Comparison of ENCODE assay signal across 14 cellular contexts in the genomic region with DNA sequence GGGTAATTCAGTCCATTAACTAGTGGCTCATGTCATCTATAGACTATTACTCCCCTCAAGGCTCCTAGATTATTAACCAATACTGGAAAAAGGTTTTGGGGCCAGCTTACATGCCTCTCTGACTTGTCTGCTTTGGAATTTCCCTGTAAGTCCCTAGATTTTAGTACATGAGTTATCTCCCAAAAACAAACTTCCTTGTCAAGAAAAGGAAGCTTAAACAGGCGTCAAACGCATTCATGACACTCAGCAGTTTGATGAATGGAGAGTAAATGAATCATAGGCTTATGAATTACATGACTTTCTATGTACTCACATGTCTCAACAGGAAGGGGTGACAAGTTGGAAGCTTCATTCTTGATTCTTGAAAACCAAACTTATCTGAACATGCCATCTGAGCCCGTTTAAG.
A peak's percentile ranks its signal among the peaks of the same experiment; 100 is the strongest.
DNase-seq lines count a peak whose midpoint lies in the region; ATAC-seq and TF ChIP-seq lines count a peak whose summit lies in the region.
"Had no signal": no experiment of that assay in that cellular context is flagged by ENCODE, and none has a peak within 500 bp of the region (broad histone marks: within the 10 kb centered on the region; RNA-seq: fewer than 3 reads in every experiment).

No MANE protein-coding gene starts in this region.

- in situ Hi-C loops in G401 (cut with HindIII; ENCODE audit: low sequenced_read_pairs): no loop called here

- TF ChIP-seq CTCF in retinal pigment epithelial cell (conservative IDR thresholded peaks at IDR 0.05; ENCODE audit: low read depth, low read length): no peak

- no peak overlapping the region for H3K4me3 ChIP-seq in retinal pigment epithelial cell (ENCODE audit: low read length)
- H3K4me3 ChIP-seq: neural progenitor cell had no signal

- ATAC-seq in SK-N-SH treated with all-trans-retinoic acid at 6 μM for 48 hours: peak; percentile 53
- ATAC-seq in HG02642 (IDR thresholded peaks at IDR 0.05; ENCODE audit: poor library complexity, unreplicated experiment): no peak
- no peak for ATAC-seq in GM21737 (IDR thresholded peaks at IDR 0.05; ENCODE audit: unreplicated experiment)
- ATAC-seq: stimulated activated naive B cell treated with anti-CD40 and anti-IgM and Interleukin-4, amounts not matched to agents 10 μg/mL and 1 μg/mL and 100 μg/mL, for 72 hours had no signal

- DNase-seq in GM04503 (ENCODE audit: low read depth): peak; percentile 65
- DNase-seq in fibroblast of gingiva (ENCODE audit: low read depth): peak; percentile 10
- peak; percentile 21 for DNase-seq in retinal pigment epithelial cell (ENCODE audit: low read depth)
- DNase-seq in G401 (ENCODE audit: low spot score): no peak
- no peak for DNase-seq in NCI-H1930 (lab: John Stamatoyannopoulos, UW)
- DNase-seq: activated naive CD8-positive, alpha-beta T cell treated with anti-CD3 and anti-CD28 coated beads, Interleukin-2, amount 10 ng/mL, durations not matched to agents 7 days and 5 days; effector memory CD4-positive, alpha-beta T cell; KBM-7; NCI-H2107; stimulated activated naive B cell treated with anti-CD40 and anti-IgM and Interleukin-4, amounts not matched to agents 10 μg/mL and 1 μg/mL and 100 μg/mL, for 72 hours had no signal

TF ChIP-seq in SK-N-SH treated with all-trans-retinoic acid at 6 μM for 48 hours, 23 proteins besides CTCF, POLR2A, EP300 and RAD21:
- no peak for TF ChIP-seq SNAI2 (CRISPR knock-in tag; IDR thresholded peaks at IDR 0.05)
- TF ChIP-seq, protein P1, sequence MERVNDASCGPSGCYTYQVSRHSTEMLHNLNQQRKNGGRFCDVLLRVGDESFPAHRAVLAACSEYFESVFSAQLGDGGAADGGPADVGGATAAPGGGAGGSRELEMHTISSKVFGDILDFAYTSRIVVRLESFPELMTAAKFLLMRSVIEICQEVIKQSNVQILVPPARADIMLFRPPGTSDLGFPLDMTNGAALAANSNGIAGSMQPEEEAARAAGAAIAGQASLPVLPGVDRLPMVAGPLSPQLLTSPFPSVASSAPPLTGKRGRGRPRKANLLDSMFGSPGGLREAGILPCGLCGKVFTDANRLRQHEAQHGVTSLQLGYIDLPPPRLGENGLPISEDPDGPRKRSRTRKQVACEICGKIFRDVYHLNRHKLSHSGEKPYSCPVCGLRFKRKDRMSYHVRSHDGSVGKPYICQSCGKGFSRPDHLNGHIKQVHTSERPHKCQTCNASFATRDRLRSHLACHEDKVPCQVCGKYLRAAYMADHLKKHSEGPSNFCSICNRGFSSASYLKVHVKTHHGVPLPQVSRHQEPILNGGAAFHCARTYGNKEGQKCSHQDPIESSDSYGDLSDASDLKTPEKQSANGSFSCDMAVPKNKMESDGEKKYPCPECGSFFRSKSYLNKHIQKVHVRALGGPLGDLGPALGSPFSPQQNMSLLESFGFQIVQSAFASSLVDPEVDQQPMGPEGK (CRISPR knock-in tag; IDR thresholded peaks at IDR 0.05; ENCODE audit: borderline replicate concordance): no peak
- TF ChIP-seq RARB (CRISPR knock-in tag; IDR thresholded peaks at IDR 0.05): no peak
- TF ChIP-seq TCF4 (CRISPR knock-in tag; IDR thresholded peaks at IDR 0.05; ENCODE audit: borderline replicate concordance): no peak
- no peak for TF ChIP-seq ZFP30 (CRISPR knock-in tag; IDR thresholded peaks at IDR 0.05)
- TF ChIP-seq ZNF70 (CRISPR knock-in tag; IDR thresholded peaks at IDR 0.05): no peak
- no peak for TF ChIP-seq ARNTL (CRISPR knock-in tag; IDR thresholded peaks at IDR 0.05; ENCODE audit: borderline replicate concordance, low read depth)
- TF ChIP-seq, protein P2, sequence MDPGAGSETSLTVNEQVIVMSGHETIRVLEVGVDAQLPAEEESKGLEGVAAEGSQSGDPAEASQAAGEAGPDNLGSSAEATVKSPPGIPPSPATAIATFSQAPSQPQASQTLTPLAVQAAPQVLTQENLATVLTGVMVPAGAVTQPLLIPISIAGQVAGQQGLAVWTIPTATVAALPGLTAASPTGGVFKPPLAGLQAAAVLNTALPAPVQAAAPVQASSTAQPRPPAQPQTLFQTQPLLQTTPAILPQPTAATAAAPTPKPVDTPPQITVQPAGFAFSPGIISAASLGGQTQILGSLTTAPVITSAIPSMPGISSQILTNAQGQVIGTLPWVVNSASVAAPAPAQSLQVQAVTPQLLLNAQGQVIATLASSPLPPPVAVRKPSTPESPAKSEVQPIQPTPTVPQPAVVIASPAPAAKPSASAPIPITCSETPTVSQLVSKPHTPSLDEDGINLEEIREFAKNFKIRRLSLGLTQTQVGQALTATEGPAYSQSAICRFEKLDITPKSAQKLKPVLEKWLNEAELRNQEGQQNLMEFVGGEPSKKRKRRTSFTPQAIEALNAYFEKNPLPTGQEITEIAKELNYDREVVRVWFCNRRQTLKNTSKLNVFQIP (CRISPR knock-in tag; IDR thresholded peaks at IDR 0.05; ENCODE audit: borderline replicate concordance, low read depth): no peak
- no peak for TF ChIP-seq ISL1 (CRISPR knock-in tag; IDR thresholded peaks at IDR 0.05)
- no peak for TF ChIP-seq OSR1 (CRISPR knock-in tag; IDR thresholded peaks at IDR 0.05)
- TF ChIP-seq TOX (CRISPR knock-in tag; IDR thresholded peaks at IDR 0.05; ENCODE audit: borderline replicate concordance): no peak
- no peak for TF ChIP-seq ZNF8 (CRISPR knock-in tag; IDR thresholded peaks at IDR 0.05)
- no peak for TF ChIP-seq GLIS3 (CRISPR knock-in tag; IDR thresholded peaks at IDR 0.05)
- no peak for TF ChIP-seq ZFP3 (CRISPR knock-in tag; IDR thresholded peaks at IDR 0.05)
- no peak for TF ChIP-seq PPARA (CRISPR knock-in tag; IDR thresholded peaks at IDR 0.05; ENCODE audit: borderline replicate concordance)
- TF ChIP-seq, protein P3, sequence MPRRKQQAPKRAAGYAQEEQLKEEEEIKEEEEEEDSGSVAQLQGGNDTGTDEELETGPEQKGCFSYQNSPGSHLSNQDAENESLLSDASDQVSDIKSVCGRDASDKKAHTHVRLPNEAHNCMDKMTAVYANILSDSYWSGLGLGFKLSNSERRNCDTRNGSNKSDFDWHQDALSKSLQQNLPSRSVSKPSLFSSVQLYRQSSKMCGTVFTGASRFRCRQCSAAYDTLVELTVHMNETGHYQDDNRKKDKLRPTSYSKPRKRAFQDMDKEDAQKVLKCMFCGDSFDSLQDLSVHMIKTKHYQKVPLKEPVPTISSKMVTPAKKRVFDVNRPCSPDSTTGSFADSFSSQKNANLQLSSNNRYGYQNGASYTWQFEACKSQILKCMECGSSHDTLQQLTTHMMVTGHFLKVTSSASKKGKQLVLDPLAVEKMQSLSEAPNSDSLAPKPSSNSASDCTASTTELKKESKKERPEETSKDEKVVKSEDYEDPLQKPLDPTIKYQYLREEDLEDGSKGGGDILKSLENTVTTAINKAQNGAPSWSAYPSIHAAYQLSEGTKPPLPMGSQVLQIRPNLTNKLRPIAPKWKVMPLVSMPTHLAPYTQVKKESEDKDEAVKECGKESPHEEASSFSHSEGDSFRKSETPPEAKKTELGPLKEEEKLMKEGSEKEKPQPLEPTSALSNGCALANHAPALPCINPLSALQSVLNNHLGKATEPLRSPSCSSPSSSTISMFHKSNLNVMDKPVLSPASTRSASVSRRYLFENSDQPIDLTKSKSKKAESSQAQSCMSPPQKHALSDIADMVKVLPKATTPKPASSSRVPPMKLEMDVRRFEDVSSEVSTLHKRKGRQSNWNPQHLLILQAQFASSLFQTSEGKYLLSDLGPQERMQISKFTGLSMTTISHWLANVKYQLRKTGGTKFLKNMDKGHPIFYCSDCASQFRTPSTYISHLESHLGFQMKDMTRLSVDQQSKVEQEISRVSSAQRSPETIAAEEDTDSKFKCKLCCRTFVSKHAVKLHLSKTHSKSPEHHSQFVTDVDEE (CRISPR knock-in tag; IDR thresholded peaks at IDR 0.05): no peak

Comparison
In these comparisons a context has a peak if more than half of its experiments do, and no peak if none do; other contexts are left out.
1. DNase-seq: peak in GM04503 (single experiment), fibroblast of gingiva (single experiment) and retinal pigment epithelial cell (single experiment); none in G401 (single experiment) and NCI-H1930 (0 of 2).